In genomic region chr3:133734305-133734704, GRCh38 we compare ENCODE assay signal across 20 cellular contexts. TPM values are rescaled to one million over a fixed set of nuclear protein-coding genes. Genes with fewer than 3 reads are reported as not detected.
DNase-seq lines count a peak whose midpoint lies in the region; ATAC-seq, FAIRE-seq and TF ChIP-seq lines count a peak whose summit lies in the region.
"Had no signal": no experiment of that assay in that cellular context is flagged by ENCODE, and none has a peak within 500 bp of the region (broad histone marks: within the 10 kb centered on the region; RNA-seq: fewer than 3 reads in every experiment).

No MANE protein-coding gene starts in this region.

- H3K27ac ChIP-seq in pancreas, result peak overlapping the region in 1 of 4 donors; percentile 18
- no peak overlapping the region for H3K27ac ChIP-seq in effector memory CD4-positive, alpha-beta T cell (ENCODE audit: insufficient read depth, low read length, poor library complexity, severe bottlenecking)
- H3K27ac ChIP-seq: BLaER1 treated with 17β-estradiol and CSF1 and Interleukin-3, amounts not matched to agents 10 nM and 100 nM had no signal

- H3K9me3 ChIP-seq in pancreas, result no peaks in the 10 kb centered on the region
- H3K9me3 ChIP-seq in effector memory CD4-positive, alpha-beta T cell (ENCODE audit: control insufficient read depth, low read length), result no peaks in the 10 kb centered on the region

- no peaks in the 10 kb centered on the region for H3K27me3 ChIP-seq in pancreas
- peaks cover 4% of the 10 kb centered on the region for H3K27me3 ChIP-seq in effector memory CD4-positive, alpha-beta T cell (replicated peaks; ENCODE audit: control insufficient read depth, insufficient read depth, low read length, poor library complexity, severe bottlenecking)
- H3K27me3 ChIP-seq: BLaER1 treated with 17β-estradiol and CSF1 and Interleukin-3, amounts not matched to agents 10 nM and 100 nM had no signal

- no peak overlapping the region for H3K4me3 Mint-ChIP-seq in HFFc6
- H3K4me3 Mint-ChIP-seq: B cell; CD8-positive, alpha-beta memory T cell had no signal

- DNase-seq in MV-4-11 (lab: John Stamatoyannopoulos, UW), result peak; percentile 37
- peak; percentile 71 for DNase-seq in OCI-M1 (lab: John Stamatoyannopoulos, UW)
- DNase-seq in left lobe of liver (ENCODE audit: low spot score), result no peak
- DNase-seq in pancreas, result no peak
- DNase-seq in NCI-H2227 (lab: John Stamatoyannopoulos, UW; ENCODE audit: unreplicated experiment), result no peak
- DNase-seq in effector memory CD4-positive, alpha-beta T cell, result no peak
- DNase-seq in HFFc6, result no peak
- DNase-seq: 8988T; CD8-positive, alpha-beta memory T cell; COR-L47; DMS 273 treated with DMSO at 0.1 percent for 48 hours; DMS53; DND-41; EL had no signal

- H3K27me3 Mint-ChIP-seq in HFFc6 (ENCODE audit: insufficient read depth), result peaks cover 2% of the 10 kb centered on the region; the same call in 1 of the 2 replicates

- H3K36me3 Mint-ChIP-seq in HFFc6 (ENCODE audit: low read depth), result peaks cover 7% of the 10 kb centered on the region

- FAIRE-seq in pancreas (lab: Jason Lieb, UNC), result no peak
- FAIRE-seq: GM12878 had no signal

- 19 to 26% methylated on average over 1 of the region's 1 CpG for WGBS in pancreas, 2 donors

- H3K36me3 ChIP-seq in pancreas, result no peaks in the 10 kb centered on the region
- no peaks in the 10 kb centered on the region for H3K36me3 ChIP-seq in effector memory CD4-positive, alpha-beta T cell (ENCODE audit: control insufficient read depth, insufficient read depth, low read length)
- H3K36me3 ChIP-seq: HAP-1 had no signal

- TF ChIP-seq CTCF in pancreas (IDR thresholded peaks at IDR 0.05) (no peak), HFFc6 (IDR thresholded peaks at IDR 0.05) (no peak)

- intact Hi-C loops in pancreas (cut with DNase I), result no loop called here

- peaks cover 4 to 36% (median 18%) of the 10 kb centered on the region in 3 donors for H3K4me1 ChIP-seq in pancreas
- H3K4me1 ChIP-seq in effector memory CD4-positive, alpha-beta T cell (ENCODE audit: control insufficient read depth, insufficient read depth, low read length, poor library complexity, severe bottlenecking), result no peaks in the 10 kb centered on the region
- H3K4me1 ChIP-seq: BLaER1 treated with 17β-estradiol and CSF1 and Interleukin-3, amounts not matched to agents 10 nM and 100 nM; HAP-1 had no signal

- H3K4me3 ChIP-seq in pancreas, result no peak overlapping the region
- H3K4me3 ChIP-seq in effector memory CD4-positive, alpha-beta T cell (ENCODE audit: insufficient read depth, low read depth, low read length, poor library complexity, severe bottlenecking), result no peak overlapping the region
- H3K4me3 ChIP-seq: BLaER1 treated with 17β-estradiol and CSF1 and Interleukin-3, amounts not matched to agents 10 nM and 100 nM; GM12878; HAP-1 had no signal

- no peaks in the 10 kb centered on the region for H3K4me1 Mint-ChIP-seq in HFFc6 (ENCODE audit: low read depth)
- H3K4me1 Mint-ChIP-seq: B cell; CD8-positive, alpha-beta memory T cell had no signal

- peaks cover 6% of the 10 kb centered on the region for H3K9me3 Mint-ChIP-seq in HFFc6

- H3K27ac Mint-ChIP-seq in HFFc6, result no peak overlapping the region
- H3K27ac Mint-ChIP-seq: B cell; CD8-positive, alpha-beta memory T cell had no signal

- ATAC-seq in left lobe of liver, result peak; percentile 46
- peak in 3 of 4 donors; percentile 9 to 39 (median 31) for ATAC-seq in pancreas
- ATAC-seq: GM12878 had no signal

RNA-seq across cellular contexts. Expression of gene TF, which starts 11.9 kb away (rescaled TPM):
- total RNA-seq in left lobe of liver, result 25,131 TPM
- total RNA-seq in pancreas, result 10 to 100 TPM in 2 of 6 donors, 1 to 10 TPM in 4; 1.1 to 30.7 (median 8.2) TPM
- polyA plus RNA-seq in pancreas, result 1 to 10 TPM; 3.4 to 3.9 TPM
- total RNA-seq in HFFc6 (2021; fragmentation: NEBNext Ultra II Directional; extraction: Animal tissue kit (Norgen Biotek cat#: 25700)), result under 1 TPM in 5 of 6 experiments, not detected in 1; under 0.01 to 0.13 (median 0.02) TPM
- total RNA-seq: G401, H4 had no signal
- polyA plus RNA-seq: CD8-positive, alpha-beta memory T cell had no signal

Comparison
In these comparisons a context has a peak if more than half of its experiments do, and no peak if none do; other contexts are left out.
1. DNase-seq: peak in MV-4-11 (single experiment) and OCI-M1 (single experiment); none in left lobe of liver (single experiment), pancreas (0 of 6), NCI-H2227 (single experiment), effector memory CD4-positive, alpha-beta T cell (0 of 3) and HFFc6 (single experiment).
2. RNA of gene TF, which starts 11.9 kb away (total RNA-seq): 25,131 TPM in left lobe of liver (single experiment); 1.1 to 30.7 TPM in pancreas and under 0.01 to 0.13 TPM in HFFc6; every median in the first group is over 100 times any median in the second.